18 cellular contexts compared by ENCODE assay signal in the genomic region with DNA sequence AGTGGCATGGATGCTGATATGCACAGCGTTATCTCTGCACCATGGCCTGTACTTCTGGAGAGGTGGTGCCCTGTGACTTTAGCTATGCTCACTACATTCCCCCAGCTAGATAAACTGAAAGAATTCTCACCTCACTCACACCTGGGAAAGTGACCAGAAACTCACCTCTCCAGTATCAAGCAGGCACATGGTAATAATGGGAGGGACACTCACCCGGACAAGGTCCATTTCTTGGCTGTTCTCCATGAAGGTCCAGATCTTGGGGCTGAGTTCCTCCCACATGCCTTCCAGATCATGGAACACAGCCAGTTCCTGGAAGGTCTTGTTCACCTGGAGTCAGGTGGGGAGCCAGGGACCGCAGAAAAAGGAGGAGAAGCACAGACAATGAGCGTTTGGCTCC.
DNase-seq lines count a peak whose midpoint lies in the region; ATAC-seq and TF ChIP-seq lines count a peak whose summit lies in the region.
"Had no signal": no experiment of that assay in that cellular context is flagged by ENCODE, and none has a peak within 500 bp of the region (broad histone marks: within the 10 kb centered on the region; RNA-seq: fewer than 3 reads in every experiment).

No MANE protein-coding gene starts in this region.

- H3K4me1 Mint-ChIP-seq in CD4-positive, alpha-beta T cell (ENCODE audit: low read depth), result peaks cover 19% of the 10 kb centered on the region
- peaks cover 32% of the 10 kb centered on the region for H3K4me1 Mint-ChIP-seq in endothelial cell (ENCODE audit: unreplicated experiment)
- H3K4me1 Mint-ChIP-seq in neural crest cell, result peaks cover 8% of the 10 kb centered on the region
- H3K4me1 Mint-ChIP-seq: GM23338 had no signal

- CTCF ChIA-PET in CD4-positive, alpha-beta T cell (lab: Charles Lee), result no interaction called here

- intact Hi-C loops in CD4-positive, alpha-beta T cell (cut with DNase I, micrococcal nuclease), result no loop called here

- no peak overlapping the region for H3K27ac ChIP-seq in CD4-positive, alpha-beta T cell (ENCODE audit: low read depth, low read length)
- H3K27ac ChIP-seq: KMS-11, SJCRH30 had no signal

- H3K4me3 Mint-ChIP-seq in CD4-positive, alpha-beta T cell, result no peak overlapping the region
- H3K4me3 Mint-ChIP-seq in endothelial cell (ENCODE audit: unreplicated experiment) (peak overlapping the region; percentile 26), neural crest cell (no peak overlapping the region)
- H3K4me3 Mint-ChIP-seq: CD4-positive, CD25-positive, alpha-beta regulatory T cell; GM23338 had no signal

- H3K27me3 ChIP-seq in CD4-positive, alpha-beta T cell (ENCODE audit: control insufficient read depth, insufficient read depth, low read length), result no peaks in the 10 kb centered on the region

- no peak for ATAC-seq in CD4-positive, alpha-beta T cell (ENCODE audit: poor library complexity)
- ATAC-seq in HG03175 (IDR thresholded peaks at IDR 0.05; ENCODE audit: unreplicated experiment) (peak; percentile 9), GM18873 (IDR thresholded peaks at IDR 0.05; ENCODE audit: low FRiP score, unreplicated experiment) (no peak), GM19463 (IDR thresholded peaks at IDR 0.05; ENCODE audit: unreplicated experiment) (no peak)
- ATAC-seq: GM12878, GM23338, HepG2 had no signal

- H3K36me3 Mint-ChIP-seq in CD4-positive, alpha-beta T cell (ENCODE audit: low read depth), result peaks cover 53% of the 10 kb centered on the region
- H3K36me3 Mint-ChIP-seq in endothelial cell (ENCODE audit: low read depth, unreplicated experiment) (peaks cover 60% of the 10 kb centered on the region), neural crest cell (ENCODE audit: low read depth) (peaks cover 3% of the 10 kb centered on the region)

- H3K27ac Mint-ChIP-seq in CD4-positive, alpha-beta T cell, result peak overlapping the region; percentile 55
- H3K27ac Mint-ChIP-seq in endothelial cell (ENCODE audit: unreplicated experiment) (peak overlapping the region; percentile 83), neural crest cell (ENCODE audit: unreplicated experiment) (peak overlapping the region; percentile 22)

- POLR2A ChIA-PET in CD4-positive, alpha-beta T cell (lab: Charles Lee), result interaction anchor here (1.1 kb wide), 1 partner anchor 22 kb away, joined by 3 read pairs; no protein-coding TSS in a partner anchor

- H3K27me3 Mint-ChIP-seq in CD4-positive, alpha-beta T cell, result no peaks in the 10 kb centered on the region
- peaks cover 9% of the 10 kb centered on the region for H3K27me3 Mint-ChIP-seq in endothelial cell (ENCODE audit: unreplicated experiment)
- H3K27me3 Mint-ChIP-seq in neural crest cell (ENCODE audit: low read depth), result no peaks in the 10 kb centered on the region
- H3K27me3 Mint-ChIP-seq: CD4-positive, CD25-positive, alpha-beta regulatory T cell had no signal

- H3K9me3 Mint-ChIP-seq in CD4-positive, alpha-beta T cell, result no peaks in the 10 kb centered on the region
- H3K9me3 Mint-ChIP-seq in endothelial cell (ENCODE audit: unreplicated experiment), result no peaks in the 10 kb centered on the region
- H3K9me3 Mint-ChIP-seq in neural crest cell, result no peaks in the 10 kb centered on the region
- H3K9me3 Mint-ChIP-seq: CD4-positive, CD25-positive, alpha-beta regulatory T cell; GM23338 had no signal

- no peak for TF ChIP-seq CTCF in CD4-positive, alpha-beta T cell (IDR thresholded peaks at IDR 0.05)
- TF ChIP-seq CTCF in endothelial cell (IDR thresholded peaks at IDR 0.05; ENCODE audit: unreplicated experiment), result no peak
- no peak for TF ChIP-seq CTCF in neural crest cell (conservative IDR thresholded peaks at IDR 0.05)

- H3K9me3 ChIP-seq in CD4-positive, alpha-beta T cell (ENCODE audit: control insufficient read depth, low read length), result no peaks in the 10 kb centered on the region
- H3K9me3 ChIP-seq: SJCRH30 had no signal

- no peak for DNase-seq in CD4-positive, alpha-beta T cell
- DNase-seq in endothelial cell (ENCODE audit: low spot score) (no peak), neural crest cell (ENCODE audit: low read depth, low spot score) (no peak), NCI-H510A treated with DMSO at 0.1 percent for 48 hours (lab: John Stamatoyannopoulos, UW) (no peak)
- no peak for DNase-seq in activated CD4-positive, CD25-positive, alpha-beta regulatory T cell (lab: John Stamatoyannopoulos, UW)
- DNase-seq: ACHN, Calu3, MM.1S, NCI-H2171 treated with DMSO at 0.1 percent for 48 hours, SJCRH30 had no signal

Comparison
In these comparisons a context has a peak if more than half of its experiments do, and no peak if none do; other contexts are left out.
1. H3K27ac Mint-ChIP-seq: peak in every context shown above with its lines; median percentile 83 in endothelial cell; 55 in CD4-positive, alpha-beta T cell; 22 in neural crest cell.